17 cellular contexts compared by ENCODE assay signal in genomic region chr4:88653371-88653946, GRCh38.
"Had no signal": no experiment of that assay in that cellular context is flagged by ENCODE, and none has a peak within 500 bp of the region (broad histone marks: within the 10 kb centered on the region; RNA-seq: fewer than 3 reads in every experiment).

No MANE protein-coding gene starts in this region.

- H3K27ac Mint-ChIP-seq: type B pancreatic cell had no signal

- H3K4me3 ChIP-seq: cardiac muscle cell, smooth muscle cell had no signal

- H3K27me3 Mint-ChIP-seq: natural killer cell treated with Interleukin-12 subunit alpha and Interleukin-12 subunit beta and Interleukin-15 and Interleukin-18, amount 100 ng/mL, for 72 hours; progenitor cell of endocrine pancreas; type B pancreatic cell had no signal

- H3K4me3 Mint-ChIP-seq: natural killer cell treated with Interleukin-12 subunit alpha and Interleukin-12 subunit beta and Interleukin-15 and Interleukin-18, amount 100 ng/mL, for 72 hours; type B pancreatic cell had no signal

- ATAC-seq: natural killer cell treated with Interleukin-12 subunit alpha and Interleukin-12 subunit beta and Interleukin-15 and Interleukin-18, amount 100 ng/mL, for 72 hours; right cardiac atrium had no signal

- H3K27me3 ChIP-seq: cardiac muscle cell had no signal

- DNase-seq: activated CD4-positive, alpha-beta T cell treated with anti-CD3 and anti-CD28 coated beads for 4 hours; activated CD8-positive, alpha-beta memory T cell treated with anti-CD3 and anti-CD28 coated beads for 24 hours; activated effector memory CD4-positive, alpha-beta T cell treated with Interleukin-2 at 50 U/mL for 16 hours; effector memory CD4-positive, alpha-beta T cell; hippocampal formation; kidney glomerular epithelial cell; midbrain; occipital lobe; right cardiac atrium; substantia nigra; WERI-Rb-1 had no signal

- H3K9me3 Mint-ChIP-seq: natural killer cell treated with Interleukin-12 subunit alpha and Interleukin-12 subunit beta and Interleukin-15 and Interleukin-18, amount 100 ng/mL, for 72 hours; type B pancreatic cell had no signal

- H3K27ac ChIP-seq: cardiac muscle cell, epithelial cell of prostate, WERI-Rb-1 had no signal

- H3K4me2 ChIP-seq: smooth muscle cell had no signal
